In the genomic region with DNA sequence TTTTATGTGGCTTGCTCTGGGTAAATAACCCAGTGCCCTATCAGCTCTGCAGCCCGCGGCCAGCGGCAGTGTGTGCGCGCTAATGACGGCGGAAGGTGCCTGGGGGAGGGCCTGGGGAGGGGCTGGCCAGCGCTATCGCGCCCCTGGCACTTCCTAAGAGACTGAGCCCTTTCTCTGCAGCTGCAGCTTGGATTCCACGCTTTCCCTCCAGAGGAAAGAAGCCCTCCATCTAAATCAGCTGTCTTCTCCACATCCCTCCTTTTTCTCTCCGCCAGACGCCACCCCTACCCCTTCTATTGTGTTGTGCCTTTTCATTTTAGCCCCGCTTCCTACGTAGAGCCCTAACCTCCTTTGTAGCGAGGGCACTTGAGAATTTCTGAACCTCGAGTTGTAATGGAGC, we compare ENCODE assay signal across 8 cellular contexts. TPM values are rescaled to one million over a fixed set of nuclear protein-coding genes. Genes with fewer than 3 reads are reported as not detected.
A peak's percentile ranks its signal among the peaks of the same experiment; 100 is the strongest.
DNase-seq lines count a peak whose midpoint lies in the region; ATAC-seq and TF ChIP-seq lines count a peak whose summit lies in the region.

No MANE protein-coding gene starts in this region.

- H3K4me3 Mint-ChIP-seq in activated T-cell treated with anti-CD3 and anti-CD28 coated beads, Interleukin-2, amount 50 U/mL, for 4 hours = peak overlapping the region; percentile 75

- no peak for ATAC-seq in activated T-cell treated with anti-CD3 and anti-CD28 coated beads, Interleukin-2, amount 50 U/mL, for 4 hours

- H3K9me3 Mint-ChIP-seq in activated T-cell treated with anti-CD3 and anti-CD28 coated beads, Interleukin-2, amount 50 U/mL, for 4 hours = no peaks in the 10 kb centered on the region

- no peak for DNase-seq in activated T-cell treated with anti-CD3 and anti-CD28 coated beads, Interleukin-2, amount 50 U/mL, for 4 hours
- DNase-seq in activated T-cell treated with anti-CD3 and anti-CD28 coated beads for 4 hours (no peak), SHP77 treated with DMSO at 0.1 percent for 48 hours (lab: John Stamatoyannopoulos, UW) (peak; percentile 79), fibroblast of the aortic adventitia (ENCODE audit: low read depth) (no peak), retinal pigment epithelial cell (ENCODE audit: low read depth) (no peak), GM19240 (ENCODE audit: insufficient read length, low spot score) (no peak), HCEC 1CT (no peak)
- no peak for DNase-seq in activated CD4-positive, alpha-beta T cell treated with anti-CD3 and anti-CD28 coated beads for 48 hours

- H3K4me1 Mint-ChIP-seq in activated T-cell treated with anti-CD3 and anti-CD28 coated beads, Interleukin-2, amount 50 U/mL, for 4 hours (ENCODE audit: low read depth) = peaks cover 14% of the 10 kb centered on the region

- TF ChIP-seq CTCF in fibroblast of the aortic adventitia (IDR thresholded peaks at IDR 0.05; ENCODE audit: insufficient read depth, low read length) = no peak
- TF ChIP-seq CTCF in retinal pigment epithelial cell (conservative IDR thresholded peaks at IDR 0.05; ENCODE audit: low read depth, low read length) = no peak

- no peaks in the 10 kb centered on the region for H3K36me3 Mint-ChIP-seq in activated T-cell treated with anti-CD3 and anti-CD28 coated beads, Interleukin-2, amount 50 U/mL, for 4 hours (ENCODE audit: insufficient read depth)

- H3K27me3 Mint-ChIP-seq in activated T-cell treated with anti-CD3 and anti-CD28 coated beads, Interleukin-2, amount 50 U/mL, for 4 hours (ENCODE audit: low read depth) = peaks cover 45% of the 10 kb centered on the region

- H3K4me3 ChIP-seq in fibroblast of the aortic adventitia (ENCODE audit: low read depth, low read length) (peak overlapping the region; percentile 69), retinal pigment epithelial cell (ENCODE audit: low read length) (peak overlapping the region; percentile 57)

RNA-seq across cellular contexts. Expression of a gene that starts 0.9 kb away (rescaled TPM):
- not detected for total RNA-seq in activated T-cell treated with anti-CD3 and anti-CD28 coated beads, Interleukin-2, amount 50 U/mL, for 4 hours
- not detected in 2 replicates for total RNA-seq in fibroblast of the aortic adventitia (ENCODE audit: low replicate concordance)
